8 cellular contexts compared by ENCODE assay signal in the genomic region with DNA sequence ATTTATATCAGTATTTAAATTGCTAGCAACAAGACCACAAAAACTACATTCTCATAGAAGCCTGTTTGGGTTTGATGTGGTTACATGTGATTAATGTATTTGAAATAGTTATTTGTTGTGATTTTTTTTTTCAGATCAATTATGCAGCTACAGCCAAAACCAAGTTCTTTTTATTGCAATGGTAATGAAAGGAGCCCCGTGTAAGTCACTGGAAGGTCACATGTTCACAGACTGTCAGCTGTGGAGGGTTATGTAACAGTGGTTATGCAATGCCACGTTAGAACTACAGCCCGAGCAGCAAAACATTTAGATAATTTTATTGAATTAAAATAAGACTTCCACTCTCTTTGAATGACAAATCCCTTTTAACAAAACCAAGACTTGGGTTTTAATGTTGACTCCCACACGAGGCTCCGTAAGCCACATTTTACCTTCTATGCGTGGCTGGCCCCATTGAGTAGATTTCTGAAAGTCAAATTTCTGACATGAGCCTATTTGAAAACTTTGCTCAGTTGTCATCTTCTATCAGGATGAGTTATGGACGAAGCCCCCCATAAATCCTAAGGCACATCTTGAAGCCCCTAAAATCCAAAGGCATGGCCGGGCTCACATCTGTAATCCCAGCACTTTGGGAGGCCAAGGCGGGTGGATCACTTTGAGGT. TPM values are rescaled to one million over a fixed set of nuclear protein-coding genes. Genes with fewer than 3 reads are reported as not detected.
DNase-seq lines count a peak whose midpoint lies in the region; ATAC-seq and TF ChIP-seq lines count a peak whose summit lies in the region.

No MANE protein-coding gene starts in this region.

- H3K27ac Mint-ChIP-seq in HFFc6, result peak overlapping the region; percentile 55
- peak overlapping the region; percentile 70 for H3K27ac Mint-ChIP-seq in activated T-helper 17 cell treated with anti-CD3 and anti-CD28 coated beads, Interleukin-2, amount 50 U/mL, for 72 hours
- H3K27ac Mint-ChIP-seq in stimulated activated memory B cell treated with anti-CD40 and anti-IgM and Interleukin-4, amounts not matched to agents 10 μg/mL and 1 μg/mL and 100 μg/mL, for 72 hours, result no peak overlapping the region

- DNase-seq in HFFc6, result peak; percentile 51
- DNase-seq in foreskin melanocyte, result peak; percentile 57
- peak; percentile 77 for DNase-seq in retinal pigment epithelial cell (ENCODE audit: low read depth)
- DNase-seq in HUDEP-2 (lab: John Stamatoyannopoulos, UW; ENCODE audit: unreplicated experiment in 76 of 76), result no peak

- H3K27me3 Mint-ChIP-seq in HFFc6 (ENCODE audit: insufficient read depth), result no peaks in the 10 kb centered on the region; the same call in none of the 2 replicates
- H3K27me3 Mint-ChIP-seq in activated T-helper 17 cell treated with anti-CD3 and anti-CD28 coated beads, Interleukin-2, amount 50 U/mL, for 72 hours, result no peaks in the 10 kb centered on the region
- H3K27me3 Mint-ChIP-seq in stimulated activated memory B cell treated with anti-CD40 and anti-IgM and Interleukin-4, amounts not matched to agents 10 μg/mL and 1 μg/mL and 100 μg/mL, for 72 hours, result no peaks in the 10 kb centered on the region

- peak; percentile 30 for ATAC-seq in activated T-helper 17 cell treated with anti-CD3 and anti-CD28 coated beads, Interleukin-2, amount 50 U/mL, for 72 hours (replicated peaks)
- ATAC-seq in stimulated activated memory B cell treated with anti-CD40 and anti-IgM and Interleukin-4, amounts not matched to agents 10 μg/mL and 1 μg/mL and 100 μg/mL, for 72 hours, result no peak
- no peak for ATAC-seq in HG03342 (IDR thresholded peaks at IDR 0.05; ENCODE audit: unreplicated experiment)
- no peak for ATAC-seq in HG02973 (IDR thresholded peaks at IDR 0.05; ENCODE audit: unreplicated experiment)

- H3K36me3 Mint-ChIP-seq in HFFc6 (ENCODE audit: low read depth), result peaks cover 19% of the 10 kb centered on the region; the same call in 1 of the 2 replicates
- H3K36me3 Mint-ChIP-seq in activated T-helper 17 cell treated with anti-CD3 and anti-CD28 coated beads, Interleukin-2, amount 50 U/mL, for 72 hours (ENCODE audit: low read depth), result peaks cover 80% of the 10 kb centered on the region
- H3K36me3 Mint-ChIP-seq in stimulated activated memory B cell treated with anti-CD40 and anti-IgM and Interleukin-4, amounts not matched to agents 10 μg/mL and 1 μg/mL and 100 μg/mL, for 72 hours, result peaks cover 44% of the 10 kb centered on the region

- H3K4me3 ChIP-seq in retinal pigment epithelial cell (ENCODE audit: low read length), result no peak overlapping the region

- TF ChIP-seq CTCF in HFFc6 (IDR thresholded peaks at IDR 0.05) (no peak), retinal pigment epithelial cell (conservative IDR thresholded peaks at IDR 0.05; ENCODE audit: low read depth, low read length) (no peak)

- H3K4me1 Mint-ChIP-seq in HFFc6 (ENCODE audit: low read depth), result peaks cover 39% of the 10 kb centered on the region
- H3K4me1 Mint-ChIP-seq in activated T-helper 17 cell treated with anti-CD3 and anti-CD28 coated beads, Interleukin-2, amount 50 U/mL, for 72 hours, result peaks cover 30% of the 10 kb centered on the region
- H3K4me1 Mint-ChIP-seq in stimulated activated memory B cell treated with anti-CD40 and anti-IgM and Interleukin-4, amounts not matched to agents 10 μg/mL and 1 μg/mL and 100 μg/mL, for 72 hours, result peaks cover 25% of the 10 kb centered on the region

- H3K9me3 Mint-ChIP-seq in HFFc6, result no peaks in the 10 kb centered on the region
- H3K9me3 Mint-ChIP-seq in activated T-helper 17 cell treated with anti-CD3 and anti-CD28 coated beads, Interleukin-2, amount 50 U/mL, for 72 hours, result no peaks in the 10 kb centered on the region
- H3K9me3 Mint-ChIP-seq in stimulated activated memory B cell treated with anti-CD40 and anti-IgM and Interleukin-4, amounts not matched to agents 10 μg/mL and 1 μg/mL and 100 μg/mL, for 72 hours, result no peaks in the 10 kb centered on the region

- H3K4me3 Mint-ChIP-seq in HFFc6, result no peak overlapping the region
- H3K4me3 Mint-ChIP-seq in activated T-helper 17 cell treated with anti-CD3 and anti-CD28 coated beads, Interleukin-2, amount 50 U/mL, for 72 hours, result peak overlapping the region; percentile 26
- no peak overlapping the region for H3K4me3 Mint-ChIP-seq in stimulated activated memory B cell treated with anti-CD40 and anti-IgM and Interleukin-4, amounts not matched to agents 10 μg/mL and 1 μg/mL and 100 μg/mL, for 72 hours

RNA-seq across cellular contexts. Expression of gene SEC14L1, which starts 41.8 kb away (rescaled TPM):
- 10 to 100 TPM; 63.0 to 91.4 (median 75.0) TPM for total RNA-seq in HFFc6 (2021; fragmentation: NEBNext Ultra II Directional; extraction: Animal tissue kit (Norgen Biotek cat#: 25700))
- 10 to 100 TPM; 89.3 to 98.4 TPM for total RNA-seq in activated T-helper 17 cell treated with anti-CD3 and anti-CD28 coated beads, Interleukin-2, amount 50 U/mL, for 72 hours

Comparison
In these comparisons a context has a peak if more than half of its experiments do, and no peak if none do; other contexts are left out.
1. DNase-seq: peak in HFFc6 (single experiment), foreskin melanocyte (single experiment) and retinal pigment epithelial cell (single experiment); none in HUDEP-2 (0 of 76).